ENCODE assay signal across 8 cellular contexts in genomic region chr4:168815373-168816345, GRCh38.
DNase-seq lines count a peak whose midpoint lies in the region; ATAC-seq, FAIRE-seq and TF ChIP-seq lines count a peak whose summit lies in the region.

No MANE protein-coding gene starts in this region.

- TF ChIP-seq EP300 in A549 (IDR thresholded peaks at IDR 0.05) (no peak), ovary (IDR thresholded peaks at IDR 0.05) (no peak)

- no peak for TF ChIP-seq POLR2A in A549 (IDR thresholded peaks at IDR 0.05; ENCODE audit: low read length)
- no peak for TF ChIP-seq POLR2A in ovary (IDR thresholded peaks at IDR 0.05)

- no peaks in the 10 kb centered on the region for H3K36me3 ChIP-seq in ovary

- H3K4me3 ChIP-seq in A549 (no peak overlapping the region), fibroblast of villous mesenchyme (ENCODE audit: low read depth, low read length) (no peak overlapping the region), ovary (no peak overlapping the region)

- no peak for FAIRE-seq in A549 (lab: Jason Lieb, UNC)

- peak overlapping the region; percentile 83 for H3K4me2 ChIP-seq in A549

- TF ChIP-seq CTCF in A549 (IDR thresholded peaks at IDR 0.05) (no peak), fibroblast of villous mesenchyme (IDR thresholded peaks at IDR 0.05; ENCODE audit: insufficient read depth, low read depth, low read length) (no peak), ovary (IDR thresholded peaks at IDR 0.05) (no peak)

- 73% methylated on average over 14 of the region's 14 CpGs for WGBS in A549 (ENCODE audit: missing lambda C conversion rate)
- 17 to 31% (median 17%) methylated on average over 14 of the region's 14 CpGs for WGBS in ovary, 3 donors

- DNase-seq in A549 (ENCODE audit: low read depth in 1 of 2, low spot score in 1 of 2) (no peak), amniotic epithelial cell (ENCODE audit: low read depth) (peak; percentile 54), fibroblast of villous mesenchyme (ENCODE audit: low read depth) (peak; percentile 82), ovary (no peak), NCI-H82 treated with DMSO at 0.1 percent for 48 hours (lab: John Stamatoyannopoulos, UW; ENCODE audit: unreplicated experiment) (no peak), DMS114 treated with DMSO at 0.1 percent for 48 hours (lab: John Stamatoyannopoulos, UW; ENCODE audit: unreplicated experiment) (no peak)
- DNase-seq in activated CD8-positive, alpha-beta memory T cell treated with anti-CD3 and anti-CD28 coated beads, Interleukin-2, amount 50 U/mL, for 4 hours = no peak

- H3K27ac ChIP-seq in A549 = peak overlapping the region; percentile 78 to 88
- H3K27ac ChIP-seq in ovary = peak overlapping the region; percentile 53 to 75

- no peaks in the 10 kb centered on the region for H3K9me3 ChIP-seq in A549
- H3K9me3 ChIP-seq in ovary = no peaks in the 10 kb centered on the region

- H3K27me3 ChIP-seq in ovary = no peaks in the 10 kb centered on the region

- no peak for TF ChIP-seq RAD21 in A549 (conservative IDR thresholded peaks at IDR 0.05 in 1 of 2, IDR thresholded peaks at IDR 0.05 in 1 of 2)

- peaks cover 58% of the 10 kb centered on the region for H3K4me1 ChIP-seq in A549
- peaks cover 10% of the 10 kb centered on the region for H3K4me1 ChIP-seq in ovary (ENCODE audit: insufficient read depth)

- CTCF ChIA-PET in A549 (lab: Yijun Ruan, JAX) = interaction anchor here (0.7 to 3.2 kb wide), 6 partner anchors 9 to 184 kb away, joined by 3 to 9 read pairs (median 4); no protein-coding TSS in a partner anchor

- intact Hi-C loops in ovary (cut with DNase I) = loop anchor here in 2 of 4 donors (2.0 kb wide), 1 partner anchor 15 kb away; no protein-coding TSS in a partner anchor

- POLR2A ChIA-PET in A549 (lab: Yijun Ruan, JAX) = interaction anchor here (0.5 to 2.2 kb wide), 3 partner anchors 17 to 121 kb away, joined by 3 to 76 read pairs (median 4); no protein-coding TSS in a partner anchor

- no peak for ATAC-seq in A549
- ATAC-seq in HG02610 (IDR thresholded peaks at IDR 0.05; ENCODE audit: unreplicated experiment) = no peak

TF ChIP-seq in A549, 52 proteins besides CTCF, POLR2A, EP300 and RAD21:
- no peak for TF ChIP-seq PHF8 (IDR thresholded peaks at IDR 0.05; ENCODE audit: borderline replicate concordance, low read depth)
- TF ChIP-seq MAX (IDR thresholded peaks at IDR 0.05) = no peak
- TF ChIP-seq JUN (IDR thresholded peaks at IDR 0.05) = no peak
- no peak for TF ChIP-seq CBX2 (IDR thresholded peaks at IDR 0.05; ENCODE audit: borderline replicate concordance, low read depth)
- TF ChIP-seq REST (IDR thresholded peaks at IDR 0.05) = no peak
- TF ChIP-seq HES2 (IDR thresholded peaks at IDR 0.05) = no peak
- TF ChIP-seq CBX8 (IDR thresholded peaks at IDR 0.05) = no peak

Comparison
In these comparisons a context has a peak if more than half of its experiments do, and no peak if none do; other contexts are left out.
1. DNase-seq: peak in amniotic epithelial cell (single experiment) and fibroblast of villous mesenchyme (single experiment); none in A549 (0 of 2), ovary (0 of 5), NCI-H82 treated with DMSO at 0.1 percent for 48 hours (single experiment), activated CD8-positive, alpha-beta memory T cell treated with anti-CD3 and anti-CD28 coated beads, Interleukin-2, amount 50 U/mL, for 4 hours (single experiment) and DMS114 treated with DMSO at 0.1 percent for 48 hours (single experiment).